ENCODE assay signal across 12 cellular contexts in the genomic region with DNA sequence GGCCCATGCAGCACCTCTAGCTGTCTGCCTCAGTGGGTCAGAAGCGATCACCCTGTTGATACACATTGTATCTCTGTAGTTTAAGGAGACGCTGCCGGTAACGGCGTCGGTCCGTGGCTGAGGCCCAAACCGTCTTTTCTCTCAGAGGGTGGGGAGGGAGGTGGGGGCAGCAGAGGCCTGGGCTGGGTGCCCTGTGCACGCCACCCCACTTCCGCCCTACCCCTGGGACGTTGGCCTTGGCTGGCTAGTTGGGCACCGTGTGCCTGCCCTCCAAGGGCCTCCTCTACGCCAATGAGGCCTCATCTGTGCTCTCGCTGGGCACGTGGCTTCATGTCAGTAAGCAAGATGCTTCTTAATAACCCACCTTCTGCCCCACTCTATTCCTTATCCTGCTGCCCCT. TPM values are rescaled to one million over a fixed set of nuclear protein-coding genes. Genes with fewer than 3 reads are reported as not detected.
A peak's percentile ranks its signal among the peaks of the same experiment; 100 is the strongest.
DNase-seq lines count a peak whose midpoint lies in the region; ATAC-seq and TF ChIP-seq lines count a peak whose summit lies in the region.
"Had no signal": no experiment of that assay in that cellular context is flagged by ENCODE, and none has a peak within 500 bp of the region (broad histone marks: within the 10 kb centered on the region; RNA-seq: fewer than 3 reads in every experiment).

No MANE protein-coding gene starts in this region.

- H3K27me3 ChIP-seq in mammary epithelial cell (ENCODE audit: insufficient read depth, low read length) (no peaks in the 10 kb centered on the region), psoas muscle (ENCODE audit: insufficient read depth in 3 of 3, low read length in 2 of 3) (no peaks in the 10 kb centered on the region)

- H3K27ac ChIP-seq in mammary epithelial cell (ENCODE audit: insufficient read depth, low read depth, low read length), result no peak overlapping the region
- no peak overlapping the region for H3K27ac ChIP-seq in psoas muscle

- no peak for ATAC-seq in activated naive CD8-positive, alpha-beta T cell treated with anti-CD3 and anti-CD28 coated beads, Interleukin-2, amount 10 ng/mL, durations not matched to agents 7 days and 5 days (ENCODE audit: low read depth)
- ATAC-seq in memory B cell (ENCODE audit: low read depth) (no peak), psoas muscle (no peak)

- no peak overlapping the region for H3K4me3 ChIP-seq in mammary epithelial cell (replicated peaks in 1 of 3; ENCODE audit: insufficient read depth in 1 of 3, low read depth in 2 of 3, low read length in 3 of 3)
- H3K4me3 ChIP-seq in psoas muscle, result no peak overlapping the region

- no peak overlapping the region for H3K4me2 ChIP-seq in mammary epithelial cell (ENCODE audit: insufficient read depth, low read depth, low read length)

- H3K79me2 ChIP-seq in mammary epithelial cell (ENCODE audit: insufficient read depth, low read length), result peaks cover 42% of the 10 kb centered on the region

- H3K36me3 Mint-ChIP-seq in MCF 10A (ENCODE audit: insufficient read depth, unreplicated experiment), result peaks cover 86% of the 10 kb centered on the region
- H3K36me3 Mint-ChIP-seq in activated naive CD8-positive, alpha-beta T cell treated with anti-CD3 and anti-CD28 coated beads, Interleukin-2, amount 10 ng/mL, durations not matched to agents 7 days and 5 days, result peaks cover 19% of the 10 kb centered on the region
- H3K36me3 Mint-ChIP-seq in memory B cell, result peaks cover 25% of the 10 kb centered on the region

- no peak overlapping the region for H3K9ac ChIP-seq in mammary epithelial cell (ENCODE audit: insufficient read depth, low read length)

- 100% methylated on average over 2 of the region's 15 CpGs for WGBS in mammary epithelial cell (ENCODE audit: low coverage, missing lambda C conversion rate)
- WGBS in psoas muscle, 3 donors, result 77 to 90% (median 78%) methylated on average over 15 of the region's 15 CpGs

- H3K4me3 Mint-ChIP-seq in MCF 10A (ENCODE audit: unreplicated experiment) (no peak overlapping the region), memory B cell (no peak overlapping the region)
- H3K4me3 Mint-ChIP-seq in activated naive CD8-positive, alpha-beta T cell treated with anti-CD3 and anti-CD28 coated beads, Interleukin-2, amount 10 ng/mL, durations not matched to agents 7 days and 5 days, result no peak overlapping the region

- dilution Hi-C loops in mammary epithelial cell (cut with HindIII; ENCODE audit: low sequenced_read_pairs), result no loop called here

- H4K20me1 ChIP-seq in mammary epithelial cell (ENCODE audit: insufficient read depth, low read length), result no peaks in the 10 kb centered on the region

- CTCF ChIA-PET in MCF 10A (lab: Yijun Ruan, JAX) (interaction anchor here (0.9 to 13.0 kb wide), 4 partner anchors 9 to 35 kb away, joined by 3 to 234 read pairs (median 74); partner anchors contain the start of gene ZC3H12A), mammary epithelial cell (lab: Charles Lee; ENCODE audit: low non-redundant PET) (no interaction called here)

- peaks cover 63% of the 10 kb centered on the region for H3K4me1 ChIP-seq in mammary epithelial cell (ENCODE audit: insufficient read depth, low read length)
- H3K4me1 ChIP-seq in psoas muscle, result peaks cover 52% of the 10 kb centered on the region

- BruUV-seq in MCF 10A (replicated peaks; lab: Mats Ljungman, UMichigan) (no TSS peak), mammary epithelial cell (replicated peaks; lab: Mats Ljungman, UMichigan) (no TSS peak)

- H3K9me3 Mint-ChIP-seq in MCF 10A (ENCODE audit: unreplicated experiment) (no peaks in the 10 kb centered on the region), memory B cell (no peaks in the 10 kb centered on the region)
- no peaks in the 10 kb centered on the region for H3K9me3 Mint-ChIP-seq in activated naive CD8-positive, alpha-beta T cell treated with anti-CD3 and anti-CD28 coated beads, Interleukin-2, amount 10 ng/mL, durations not matched to agents 7 days and 5 days

- H3K36me3 ChIP-seq in mammary epithelial cell (ENCODE audit: insufficient read depth, low read length), result peaks cover 17% of the 10 kb centered on the region
- H3K36me3 ChIP-seq in psoas muscle (ENCODE audit: insufficient read depth in 1 of 2, low read depth in 1 of 2), result peaks cover 9 to 63% of the 10 kb centered on the region in 2 donors

- TF ChIP-seq CTCF in MCF 10A (IDR thresholded peaks at IDR 0.05; ENCODE audit: unreplicated experiment), result no peak
- no peak for TF ChIP-seq CTCF in mammary epithelial cell (conservative IDR thresholded peaks at IDR 0.05 in 1 of 2, IDR thresholded peaks at IDR 0.05 in 1 of 2; ENCODE audit: extremely low read depth in 1 of 2, insufficient read depth in 1 of 2, low read depth in 1 of 2, low read length in 2 of 2)
- TF ChIP-seq CTCF in psoas muscle (IDR thresholded peaks at IDR 0.05), result no peak

- H3K4me1 Mint-ChIP-seq in MCF 10A (ENCODE audit: insufficient read depth, unreplicated experiment) (peaks cover 36% of the 10 kb centered on the region), memory B cell (peaks cover 36% of the 10 kb centered on the region)
- peaks cover 21% of the 10 kb centered on the region for H3K4me1 Mint-ChIP-seq in activated naive CD8-positive, alpha-beta T cell treated with anti-CD3 and anti-CD28 coated beads, Interleukin-2, amount 10 ng/mL, durations not matched to agents 7 days and 5 days

- intact Hi-C loops in MCF 10A (cut with micrococcal nuclease), result no loop called here
- intact Hi-C loops in mammary epithelial cell (cut with micrococcal nuclease), result no loop called here
- intact Hi-C loops in psoas muscle (cut with DNase I), result no loop called here

- H3K9me3 ChIP-seq in mammary epithelial cell (replicated peaks; ENCODE audit: insufficient read depth, low read length) (no peaks in the 10 kb centered on the region), psoas muscle (no peaks in the 10 kb centered on the region)

- in situ Hi-C loops in mammary epithelial cell (cut with MboI; ENCODE audit: low sequenced_read_pairs in 2 of 2), result no loop called here

- DNase-seq in MCF 10A (ENCODE audit: unreplicated experiment), result peak; percentile 21
- no peak for DNase-seq in mammary epithelial cell
- DNase-seq in activated naive CD8-positive, alpha-beta T cell treated with anti-CD3 and anti-CD28 coated beads, Interleukin-2, amount 10 ng/mL, durations not matched to agents 7 days and 5 days, result no peak
- DNase-seq in memory B cell (ENCODE audit: low spot score in 2 of 2), result no peak
- peak; percentile 42 for DNase-seq in ureter (ENCODE audit: low spot score)
- no peak for DNase-seq in kidney tubule cell (ENCODE audit: low spot score)
- no peak for DNase-seq in cerebellum (ENCODE audit: low spot score)
- DNase-seq in psoas muscle, result no peak
- DNase-seq: effector memory CD4-positive, alpha-beta T cell; NCI-H1105 treated with DMSO at 0.1 percent for 48 hours; SHP77; stimulated activated CD8-positive, alpha-beta memory T cell treated with anti-CD3 and anti-CD28 coated beads, Interleukin-4, amount 100 ng/mL, for 48 hours had no signal

- POLR2A ChIA-PET in MCF 10A (lab: Yijun Ruan, JAX), result interaction anchor here (2.0 to 4.7 kb wide), 2 partner anchors 9 to 18 kb away, joined by 9 to 138 read pairs; partner anchors contain the start of gene ZC3H12A
- POLR2A ChIA-PET in activated naive CD8-positive, alpha-beta T cell treated with anti-CD3 and anti-CD28 coated beads, Interleukin-2, amount 10 ng/mL, durations not matched to agents 7 days and 5 days (lab: Charles Lee), result interaction anchor here (0.6 to 4.9 kb wide), 2 partner anchors 9 to 60 kb away, joined by 4 to 71 read pairs; partner anchors contain the start of gene ZC3H12A

- no peak overlapping the region for H2AFZ ChIP-seq in mammary epithelial cell (ENCODE audit: low read depth, low read length)

- no peak overlapping the region for H3K27ac Mint-ChIP-seq in MCF 10A (ENCODE audit: low read depth, unreplicated experiment)
- peak overlapping the region; percentile 66 for H3K27ac Mint-ChIP-seq in activated naive CD8-positive, alpha-beta T cell treated with anti-CD3 and anti-CD28 coated beads, Interleukin-2, amount 10 ng/mL, durations not matched to agents 7 days and 5 days
- H3K27ac Mint-ChIP-seq in memory B cell, result peak overlapping the region; percentile 87

- H3K27me3 Mint-ChIP-seq in MCF 10A (ENCODE audit: insufficient read depth, unreplicated experiment) (no peaks in the 10 kb centered on the region), memory B cell (no peaks in the 10 kb centered on the region)
- no peaks in the 10 kb centered on the region for H3K27me3 Mint-ChIP-seq in activated naive CD8-positive, alpha-beta T cell treated with anti-CD3 and anti-CD28 coated beads, Interleukin-2, amount 10 ng/mL, durations not matched to agents 7 days and 5 days

RNA-seq across cellular contexts. Expression of gene ZC3H12A, which starts 9.4 kb away (rescaled TPM):
- total RNA-seq in MCF 10A (2022) (37.2 and 51.4 TPM in 2 replicates), mammary epithelial cell (10 to 100 TPM; 22.0 to 37.9 TPM), ureter (56.6 TPM), cerebellum (0.64 TPM), psoas muscle (10 to 100 TPM in 3 of 4 donors, 1 to 10 TPM in 1; 1.9 to 30.2 (median 15.6) TPM)
- polyA plus RNA-seq in mammary epithelial cell (18.1 TPM), psoas muscle (10 to 100 TPM in 1 of 3 donors, 1 to 10 TPM in 2; 3.2 to 23.3 (median 3.7) TPM)
- 1.6 TPM for polyA minus RNA-seq in mammary epithelial cell
- 10 to 100 TPM; 31.0 to 34.6 TPM for total RNA-seq in activated naive CD8-positive, alpha-beta T cell treated with anti-CD3 and anti-CD28 coated beads, Interleukin-2, amount 10 ng/mL, durations not matched to agents 7 days and 5 days

RNA-seq across cellular contexts. Expression of gene MEAF6, which starts 30.8 kb away (rescaled TPM):
- total RNA-seq in MCF 10A (2022) (71.3 and 72.0 TPM in 2 replicates), mammary epithelial cell (10 to 100 TPM; 61.5 to 64.9 TPM), ureter (60.7 TPM), cerebellum (75.5 TPM), psoas muscle (10 to 100 TPM; 27.2 to 35.5 (median 33.0) TPM)
- polyA plus RNA-seq in mammary epithelial cell (35.0 TPM), psoas muscle (100 to 1,000 TPM in 1 of 3 donors, 10 to 100 TPM in 2; 33.8 to 109 (median 43.1) TPM)
- 41.4 TPM for polyA minus RNA-seq in mammary epithelial cell
- total RNA-seq in activated naive CD8-positive, alpha-beta T cell treated with anti-CD3 and anti-CD28 coated beads, Interleukin-2, amount 10 ng/mL, durations not matched to agents 7 days and 5 days, result 10 to 100 TPM; 73.8 to 80.6 TPM

Comparison
In these comparisons a context has a peak if more than half of its experiments do, and no peak if none do; other contexts are left out.
1. DNase-seq: peak in MCF 10A (single experiment) and ureter (single experiment); none in mammary epithelial cell (single experiment), activated naive CD8-positive, alpha-beta T cell treated with anti-CD3 and anti-CD28 coated beads, Interleukin-2, amount 10 ng/mL, durations not matched to agents 7 days and 5 days (single experiment), memory B cell (0 of 2), kidney tubule cell (single experiment), cerebellum (single experiment) and psoas muscle (0 of 2).